Comparison of ENCODE assay signal across 19 cellular contexts in the genomic region with DNA sequence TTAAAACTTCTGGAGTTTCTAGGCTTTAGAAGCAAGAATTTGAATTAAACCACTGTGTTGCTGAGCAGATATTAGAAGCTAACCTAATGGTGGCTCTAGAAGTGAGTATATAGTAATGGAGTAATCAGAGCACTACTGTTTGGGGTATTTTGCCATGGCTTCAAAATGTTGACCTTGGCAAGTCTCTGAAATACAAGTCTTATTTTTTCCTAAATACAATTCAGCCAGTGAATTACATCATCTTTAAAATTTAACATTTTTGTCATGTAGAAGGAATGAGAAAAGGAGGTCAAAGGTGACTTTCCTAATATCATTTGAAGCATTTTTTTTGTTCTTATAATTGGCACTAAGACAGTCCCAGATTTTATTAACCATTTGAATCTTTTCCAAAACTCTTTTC. TPM values are rescaled to one million over a fixed set of nuclear protein-coding genes. Genes with fewer than 3 reads are reported as not detected.
DNase-seq lines count a peak whose midpoint lies in the region; ATAC-seq, FAIRE-seq and TF ChIP-seq lines count a peak whose summit lies in the region.
"Had no signal": no experiment of that assay in that cellular context is flagged by ENCODE, and none has a peak within 500 bp of the region (broad histone marks: within the 10 kb centered on the region; RNA-seq: fewer than 3 reads in every experiment).

No MANE protein-coding gene starts in this region.

- no peaks in the 10 kb centered on the region for H3K36me3 ChIP-seq in astrocyte (ENCODE audit: insufficient read depth, low read length)

- H3K4me1 Mint-ChIP-seq in astrocyte (ENCODE audit: low read depth, unreplicated experiment) = peaks cover 11% of the 10 kb centered on the region
- peaks cover 5% of the 10 kb centered on the region for H3K4me1 Mint-ChIP-seq in type B pancreatic cell (ENCODE audit: unreplicated experiment)
- H3K4me1 Mint-ChIP-seq: nephron progenitor cell had no signal

- intact Hi-C loops in sciatic nerve (cut with DNase I) = no loop called here

- TF ChIP-seq CTCF in astrocyte (IDR thresholded peaks at IDR 0.05; ENCODE audit: insufficient read depth, low read depth, low read length) = no peak
- TF ChIP-seq CTCF in type B pancreatic cell (conservative IDR thresholded peaks at IDR 0.05) = no peak

- H3K4me3 ChIP-seq in astrocyte (ENCODE audit: insufficient read depth, low read depth, low read length) = no peak overlapping the region

- no peaks in the 10 kb centered on the region for H3K9me3 Mint-ChIP-seq in astrocyte (ENCODE audit: unreplicated experiment)
- H3K9me3 Mint-ChIP-seq in type B pancreatic cell = no peaks in the 10 kb centered on the region
- H3K9me3 Mint-ChIP-seq: activated naive CD4-positive, alpha-beta T cell treated with anti-CD3 and anti-CD28 coated beads, Interleukin-2, amount 10 ng/mL, durations not matched to agents 7 days and 5 days; CD4-positive, alpha-beta T cell; nephron progenitor cell; stimulated activated naive CD8-positive, alpha-beta T cell treated with anti-CD3 and anti-CD28 coated beads, Interleukin-15, amount 100 ng/mL, for 72 hours had no signal

- no peak for FAIRE-seq in astrocyte (lab: Jason Lieb, UNC)
- FAIRE-seq: small intestine had no signal

- H3K4me1 ChIP-seq in astrocyte (ENCODE audit: insufficient read depth, low read length) = no peaks in the 10 kb centered on the region

- peak overlapping the region; percentile 16 for H3K27ac ChIP-seq in astrocyte (ENCODE audit: low read depth, low read length)
- H3K27ac ChIP-seq: epithelial cell of prostate had no signal

- no peak overlapping the region for H3K4me2 ChIP-seq in astrocyte (ENCODE audit: low read length)

- H3K27ac Mint-ChIP-seq in astrocyte (ENCODE audit: unreplicated experiment) (peak overlapping the region; percentile 27), type B pancreatic cell (no peak overlapping the region)
- H3K27ac Mint-ChIP-seq: activated naive CD4-positive, alpha-beta T cell treated with anti-CD3 and anti-CD28 coated beads, Interleukin-2, amount 10 ng/mL, durations not matched to agents 7 days and 5 days; CD4-positive, alpha-beta T cell had no signal

- no peaks in the 10 kb centered on the region for H4K20me1 ChIP-seq in astrocyte (ENCODE audit: insufficient read depth, low read length)

- H3K27me3 Mint-ChIP-seq in astrocyte (ENCODE audit: low read depth, unreplicated experiment) (no peaks in the 10 kb centered on the region), type B pancreatic cell (no peaks in the 10 kb centered on the region)
- H3K27me3 Mint-ChIP-seq: activated naive CD4-positive, alpha-beta T cell treated with anti-CD3 and anti-CD28 coated beads, Interleukin-2, amount 10 ng/mL, durations not matched to agents 7 days and 5 days; CD4-positive, alpha-beta T cell; stimulated activated naive CD8-positive, alpha-beta T cell treated with anti-CD3 and anti-CD28 coated beads, Interleukin-15, amount 100 ng/mL, for 72 hours had no signal

- H3K79me2 ChIP-seq in astrocyte (ENCODE audit: insufficient read depth, low read length) = no peaks in the 10 kb centered on the region

- no peak overlapping the region for H3K9ac ChIP-seq in astrocyte (ENCODE audit: low read length)

- ATAC-seq in sciatic nerve = peak; percentile 76
- ATAC-seq: stimulated activated naive CD8-positive, alpha-beta T cell treated with anti-CD3 and anti-CD28 coated beads, Interleukin-15, amount 100 ng/mL, for 72 hours had no signal

- H2AFZ ChIP-seq in astrocyte (ENCODE audit: low read depth, low read length) = no peak overlapping the region

- H3K27me3 ChIP-seq in astrocyte (ENCODE audit: insufficient read depth, low read length) = no peaks in the 10 kb centered on the region

- H3K4me3 Mint-ChIP-seq in astrocyte (ENCODE audit: unreplicated experiment) (no peak overlapping the region), type B pancreatic cell (no peak overlapping the region)
- H3K4me3 Mint-ChIP-seq: activated naive CD4-positive, alpha-beta T cell treated with anti-CD3 and anti-CD28 coated beads, Interleukin-2, amount 10 ng/mL, durations not matched to agents 7 days and 5 days; CD4-positive, alpha-beta T cell; nephron progenitor cell; stimulated activated naive CD8-positive, alpha-beta T cell treated with anti-CD3 and anti-CD28 coated beads, Interleukin-15, amount 100 ng/mL, for 72 hours had no signal

- no peaks in the 10 kb centered on the region for H3K9me3 ChIP-seq in astrocyte (ENCODE audit: insufficient read depth, low read depth, low read length)

- H3K36me3 Mint-ChIP-seq in astrocyte (ENCODE audit: low read depth, unreplicated experiment) (no peaks in the 10 kb centered on the region), type B pancreatic cell (no peaks in the 10 kb centered on the region)

- peak; percentile 35 for DNase-seq in GM03348 (ENCODE audit: low spot score)
- peak; percentile 46 for DNase-seq in astrocyte (ENCODE audit: low read depth)
- peak; percentile 80 for DNase-seq in fibroblast of the conjunctiva (ENCODE audit: low read depth)
- no peak for DNase-seq in sciatic nerve (ENCODE audit: low spot score)
- DNase-seq in NCI-H2081 treated with DMSO at 0.1 percent for 48 hours (lab: John Stamatoyannopoulos, UW) = no peak
- no peak for DNase-seq in activated CD8-positive, alpha-beta memory T cell treated with anti-CD3 and anti-CD28 coated beads for 24 hours
- DNase-seq in type B pancreatic cell (ENCODE audit: extremely low spot score, unreplicated experiment) = no peak
- no peak for DNase-seq in NCI-H345 (lab: John Stamatoyannopoulos, UW)
- DNase-seq: activated CD4-positive, CD25-positive, alpha-beta regulatory T cell treated with anti-CD3 and anti-CD28 coated beads, Interleukin-2, amount 50 U/mL, for 72 hours; activated naive CD4-positive, alpha-beta T cell treated with anti-CD3 and anti-CD28 coated beads, Interleukin-2, amount 10 ng/mL, durations not matched to agents 7 days and 5 days; CD4-positive, alpha-beta T cell; cerebellar nuclear complex; KBM-7; NCI-H1105 treated with DMSO at 0.1 percent for 48 hours; nephron progenitor cell; small intestine; stimulated activated naive CD8-positive, alpha-beta T cell treated with anti-CD3 and anti-CD28 coated beads, Interleukin-15, amount 100 ng/mL, for 72 hours had no signal

RNA-seq across cellular contexts. Expression of a gene that starts 25.2 kb away (rescaled TPM):
- total RNA-seq in astrocyte = not detected in 2 replicates
- not detected for total RNA-seq in sciatic nerve
- not detected in 2 replicates for total RNA-seq in type B pancreatic cell (ENCODE audit: low replicate concordance)
- total RNA-seq: CD4-positive, alpha-beta T cell; liver had no signal

RNA-seq across cellular contexts. Expression of a gene that starts 52.5 kb away (rescaled TPM):
- total RNA-seq in astrocyte = 4.5 and 5.8 TPM in 2 replicates
- total RNA-seq in sciatic nerve = 1.6 TPM
- 6.2 and 19.0 TPM in 2 replicates for total RNA-seq in type B pancreatic cell (ENCODE audit: low replicate concordance)

RNA-seq across cellular contexts. Expression of a gene that starts 52.5 kb away (rescaled TPM):
- total RNA-seq in astrocyte = 23.1 and 27.2 TPM in 2 replicates
- total RNA-seq in sciatic nerve = 18.9 TPM
- 34.3 and 39.2 TPM in 2 replicates for total RNA-seq in type B pancreatic cell (ENCODE audit: low replicate concordance)

Comparison
In these comparisons a context has a peak if more than half of its experiments do, and no peak if none do; other contexts are left out.
1. DNase-seq: peak in GM03348 (single experiment), astrocyte (single experiment) and fibroblast of the conjunctiva (single experiment); none in sciatic nerve (single experiment), NCI-H2081 treated with DMSO at 0.1 percent for 48 hours (single experiment), activated CD8-positive, alpha-beta memory T cell treated with anti-CD3 and anti-CD28 coated beads for 24 hours (single experiment), type B pancreatic cell (single experiment) and NCI-H345 (single experiment).